In genomic region chr17:54899721-54900456, GRCh38 we compare ENCODE assay signal across 9 cellular contexts. TPM values are rescaled to one million over a fixed set of nuclear protein-coding genes. Genes with fewer than 3 reads are reported as not detected.
DNase-seq lines count a peak whose midpoint lies in the region; ATAC-seq and TF ChIP-seq lines count a peak whose summit lies in the region.
"Had no signal": no experiment of that assay in that cellular context is flagged by ENCODE, and none has a peak within 500 bp of the region (broad histone marks: within the 10 kb centered on the region; RNA-seq: fewer than 3 reads in every experiment).

No MANE protein-coding gene starts in this region.

- H3K4me3 Mint-ChIP-seq in stimulated activated memory B cell treated with anti-CD40 and anti-IgM and Interleukin-4, amounts not matched to agents 10 μg/mL and 1 μg/mL and 100 μg/mL, for 72 hours, result no peak overlapping the region
- peak overlapping the region in 1 of 5 donors; percentile 16 for H3K4me3 Mint-ChIP-seq in immature natural killer cell
- H3K4me3 Mint-ChIP-seq: activated naive CD4-positive, alpha-beta T cell treated with anti-CD3 and anti-CD28 coated beads, Interleukin-2, amount 50 U/mL, for 24 hours had no signal

- no peak overlapping the region for H3K27ac Mint-ChIP-seq in stimulated activated memory B cell treated with anti-CD40 and anti-IgM and Interleukin-4, amounts not matched to agents 10 μg/mL and 1 μg/mL and 100 μg/mL, for 72 hours
- no peak overlapping the region for H3K27ac Mint-ChIP-seq in immature natural killer cell
- H3K27ac Mint-ChIP-seq: activated naive CD4-positive, alpha-beta T cell treated with anti-CD3 and anti-CD28 coated beads, Interleukin-2, amount 50 U/mL, for 24 hours had no signal

- no peak for TF ChIP-seq CTCF in cardiac muscle cell (IDR thresholded peaks at IDR 0.05; ENCODE audit: low read depth, low read length)
- no peak for TF ChIP-seq CTCF in prostate gland (IDR thresholded peaks at IDR 0.05)

- H3K9me3 ChIP-seq in cardiac muscle cell (ENCODE audit: low read depth), result no peaks in the 10 kb centered on the region
- H3K9me3 ChIP-seq in effector memory CD4-positive, alpha-beta T cell (ENCODE audit: control insufficient read depth, low read length), result no peaks in the 10 kb centered on the region
- no peaks in the 10 kb centered on the region for H3K9me3 ChIP-seq in prostate gland

- 12% methylated on average over 18 of the region's 18 CpGs for WGBS in prostate gland

- H3K27me3 ChIP-seq in cardiac muscle cell (no peaks in the 10 kb centered on the region), prostate gland (replicated peaks; ENCODE audit: insufficient read depth) (no peaks in the 10 kb centered on the region)
- no peaks in the 10 kb centered on the region for H3K27me3 ChIP-seq in effector memory CD4-positive, alpha-beta T cell (replicated peaks; ENCODE audit: control insufficient read depth, insufficient read depth, low read length, poor library complexity, severe bottlenecking)

- intact Hi-C loops in left ventricle myocardium superior (cut with micrococcal nuclease), result no loop called here
- intact Hi-C loops in prostate gland (cut with DNase I), result loop anchor here (5.0 kb wide), 1 partner anchor 67 kb away; the partner anchor contains the start of genes COX11 and STXBP4

- no peaks in the 10 kb centered on the region for H3K9me3 Mint-ChIP-seq in stimulated activated memory B cell treated with anti-CD40 and anti-IgM and Interleukin-4, amounts not matched to agents 10 μg/mL and 1 μg/mL and 100 μg/mL, for 72 hours
- peaks cover 0 to 3% (median 0%) of the 10 kb centered on the region in 6 donors for H3K9me3 Mint-ChIP-seq in immature natural killer cell
- H3K9me3 Mint-ChIP-seq: activated naive CD4-positive, alpha-beta T cell treated with anti-CD3 and anti-CD28 coated beads, Interleukin-2, amount 50 U/mL, for 24 hours had no signal

- H3K27ac ChIP-seq in cardiac muscle cell (no peak overlapping the region), prostate gland (peak overlapping the region; percentile 74 to 76)
- H3K27ac ChIP-seq in effector memory CD4-positive, alpha-beta T cell (ENCODE audit: insufficient read depth, low read length, poor library complexity, severe bottlenecking), result no peak overlapping the region

- peaks cover 8% of the 10 kb centered on the region for H3K4me1 ChIP-seq in cardiac muscle cell (ENCODE audit: low read depth)
- H3K4me1 ChIP-seq in effector memory CD4-positive, alpha-beta T cell (ENCODE audit: control insufficient read depth, insufficient read depth, low read length, poor library complexity, severe bottlenecking), result no peaks in the 10 kb centered on the region
- peaks cover 13% of the 10 kb centered on the region for H3K4me1 ChIP-seq in prostate gland (replicated peaks)

- peak in 1 of 2 donors; percentile 14 for DNase-seq in cardiac muscle cell (ENCODE audit: low read depth in 1 of 2, low spot score in 1 of 2)
- no peak for DNase-seq in left ventricle myocardium superior
- DNase-seq in NCI-H345 treated with DMSO at 0.1 percent for 48 hours (lab: John Stamatoyannopoulos, UW; ENCODE audit: unreplicated experiment), result peak; percentile 69
- no peak for DNase-seq in effector memory CD4-positive, alpha-beta T cell
- DNase-seq in prostate gland (ENCODE audit: low spot score), result no peak
- no peak for DNase-seq in activated gamma-delta T cell (lab: John Stamatoyannopoulos, UW)
- DNase-seq in immature natural killer cell, result no peak

- peak overlapping the region; percentile 35 for H3K4me3 ChIP-seq in cardiac muscle cell
- peak overlapping the region; percentile 32 for H3K4me3 ChIP-seq in effector memory CD4-positive, alpha-beta T cell (ENCODE audit: insufficient read depth, low read depth, low read length, poor library complexity, severe bottlenecking)
- peak overlapping the region; percentile 50 to 52 for H3K4me3 ChIP-seq in prostate gland

- no peaks in the 10 kb centered on the region for H3K36me3 Mint-ChIP-seq in stimulated activated memory B cell treated with anti-CD40 and anti-IgM and Interleukin-4, amounts not matched to agents 10 μg/mL and 1 μg/mL and 100 μg/mL, for 72 hours
- no peaks in the 10 kb centered on the region for H3K36me3 Mint-ChIP-seq in immature natural killer cell
- H3K36me3 Mint-ChIP-seq: activated naive CD4-positive, alpha-beta T cell treated with anti-CD3 and anti-CD28 coated beads, Interleukin-2, amount 50 U/mL, for 24 hours had no signal

- no peak for ATAC-seq in left ventricle myocardium superior
- ATAC-seq in stimulated activated memory B cell treated with anti-CD40 and anti-IgM and Interleukin-4, amounts not matched to agents 10 μg/mL and 1 μg/mL and 100 μg/mL, for 72 hours, result no peak

- no peak for TF ChIP-seq POLR2A in prostate gland (IDR thresholded peaks at IDR 0.05)

- peaks cover 56% of the 10 kb centered on the region for H3K27me3 Mint-ChIP-seq in stimulated activated memory B cell treated with anti-CD40 and anti-IgM and Interleukin-4, amounts not matched to agents 10 μg/mL and 1 μg/mL and 100 μg/mL, for 72 hours
- H3K27me3 Mint-ChIP-seq in immature natural killer cell (ENCODE audit: low read depth in 3 of 3), result peaks cover 2 to 15% (median 4%) of the 10 kb centered on the region in 3 donors

- no peaks in the 10 kb centered on the region for H3K4me1 Mint-ChIP-seq in stimulated activated memory B cell treated with anti-CD40 and anti-IgM and Interleukin-4, amounts not matched to agents 10 μg/mL and 1 μg/mL and 100 μg/mL, for 72 hours
- no peaks in the 10 kb centered on the region for H3K4me1 Mint-ChIP-seq in immature natural killer cell

- H3K36me3 ChIP-seq in cardiac muscle cell, result no peaks in the 10 kb centered on the region
- no peaks in the 10 kb centered on the region for H3K36me3 ChIP-seq in effector memory CD4-positive, alpha-beta T cell (ENCODE audit: control insufficient read depth, insufficient read depth, low read length)
- no peaks in the 10 kb centered on the region for H3K36me3 ChIP-seq in prostate gland

RNA-seq across cellular contexts. Expression of gene TOM1L1, which starts 0.8 kb away (rescaled TPM):
- 26.4 and 37.7 TPM in 2 replicates for total RNA-seq in cardiac muscle cell
- polyA plus RNA-seq in cardiac muscle cell, result 23.7 and 33.5 TPM in 2 replicates
- total RNA-seq in left ventricle myocardium superior, result 12.1 TPM
- total RNA-seq in prostate gland, result 10 to 100 TPM; 52.8 to 81.3 TPM
- polyA plus RNA-seq in immature natural killer cell, result not detected

Comparison
In these comparisons a context has a peak if more than half of its experiments do, and no peak if none do; other contexts are left out.
1. H3K27ac ChIP-seq: peak in prostate gland (2 of 2); none in cardiac muscle cell (single experiment) and effector memory CD4-positive, alpha-beta T cell (single experiment).
2. Peak in every context shown above with its lines, with median percentiles within 50 percentile points of each other: H3K4me3 ChIP-seq.